ENCODE assay signal across 8 cellular contexts in genomic region chr11:63573881-63574855, GRCh38. TPM values are rescaled to one million over a fixed set of nuclear protein-coding genes. Genes with fewer than 3 reads are reported as not detected.
A peak's percentile ranks its signal among the peaks of the same experiment; 100 is the strongest.
DNase-seq lines count a peak whose midpoint lies in the region; ATAC-seq lines count a peak whose summit lies in the region.

No MANE protein-coding gene starts in this region.

- peaks cover 3% of the 10 kb centered on the region for H3K36me3 Mint-ChIP-seq in activated T-helper 1 cell treated with anti-CD3 and anti-CD28 coated beads, Interleukin-12 subunit alpha, Interleukin-12 subunit beta, Interleukin-2, Interleukin-4 antibody, amounts not matched to agents 30 ng/mL and 10 ng/mL and 1 ng/mL, durations not matched to agents 14 hours and 24 hours and 36 hours (ENCODE audit: low read depth)

- peaks cover 4% of the 10 kb centered on the region for H3K9me3 Mint-ChIP-seq in activated T-helper 1 cell treated with anti-CD3 and anti-CD28 coated beads, Interleukin-12 subunit alpha, Interleukin-12 subunit beta, Interleukin-2, Interleukin-4 antibody, amounts not matched to agents 30 ng/mL and 10 ng/mL and 1 ng/mL, durations not matched to agents 14 hours and 24 hours and 36 hours

- H3K4me3 Mint-ChIP-seq in activated T-helper 1 cell treated with anti-CD3 and anti-CD28 coated beads, Interleukin-12 subunit alpha, Interleukin-12 subunit beta, Interleukin-2, Interleukin-4 antibody, amounts not matched to agents 30 ng/mL and 10 ng/mL and 1 ng/mL, durations not matched to agents 14 hours and 24 hours and 36 hours, result peak overlapping the region; percentile 71

- H3K27ac Mint-ChIP-seq in activated T-helper 1 cell treated with anti-CD3 and anti-CD28 coated beads, Interleukin-12 subunit alpha, Interleukin-12 subunit beta, Interleukin-2, Interleukin-4 antibody, amounts not matched to agents 30 ng/mL and 10 ng/mL and 1 ng/mL, durations not matched to agents 14 hours and 24 hours and 36 hours, result peak overlapping the region; percentile 88

- peak in 2 of 3 experiments; percentile 16 to 42 for DNase-seq in NCI-H1417 (lab: John Stamatoyannopoulos, UW)
- DNase-seq in NCI-H1417 treated with DMSO at 0.1 percent for 48 hours (lab: John Stamatoyannopoulos, UW), result no peak
- peak; percentile 85 for DNase-seq in HuH-7 (ENCODE audit: low spot score)
- peak; percentile 45 for DNase-seq in activated T-helper 1 cell treated with anti-CD3 and anti-CD28 coated beads, Interleukin-12 subunit alpha, Interleukin-12 subunit beta, Interleukin-2, Interleukin-4 antibody, amounts not matched to agents 30 ng/mL and 10 ng/mL and 1 ng/mL, durations not matched to agents 14 hours and 24 hours and 36 hours (ENCODE audit: low spot score)
- peak; percentile 48 for DNase-seq in left cardiac atrium
- peak; percentile 64 for DNase-seq in sciatic nerve (ENCODE audit: low spot score)
- DNase-seq in cerebellar cortex (ENCODE audit: low spot score), result no peak
- no peak for DNase-seq in GM19238 (ENCODE audit: insufficient read length, low spot score)

- intact Hi-C loops in activated T-helper 1 cell treated with anti-CD3 and anti-CD28 coated beads, Interleukin-12 subunit alpha, Interleukin-12 subunit beta, Interleukin-2, Interleukin-4 antibody, amounts not matched to agents 30 ng/mL and 10 ng/mL and 1 ng/mL, durations not matched to agents 14 hours and 24 hours and 36 hours (cut with micrococcal nuclease), result no loop called here
- intact Hi-C loops in left cardiac atrium (cut with DNase I) (no loop called here), sciatic nerve (cut with DNase I) (no loop called here)

- H3K4me1 Mint-ChIP-seq in activated T-helper 1 cell treated with anti-CD3 and anti-CD28 coated beads, Interleukin-12 subunit alpha, Interleukin-12 subunit beta, Interleukin-2, Interleukin-4 antibody, amounts not matched to agents 30 ng/mL and 10 ng/mL and 1 ng/mL, durations not matched to agents 14 hours and 24 hours and 36 hours (ENCODE audit: low read depth), result peaks cover 20% of the 10 kb centered on the region

- peaks cover 7% of the 10 kb centered on the region for H3K27me3 Mint-ChIP-seq in activated T-helper 1 cell treated with anti-CD3 and anti-CD28 coated beads, Interleukin-12 subunit alpha, Interleukin-12 subunit beta, Interleukin-2, Interleukin-4 antibody, amounts not matched to agents 30 ng/mL and 10 ng/mL and 1 ng/mL, durations not matched to agents 14 hours and 24 hours and 36 hours (ENCODE audit: insufficient read depth)

- ATAC-seq in left cardiac atrium (peak; percentile 67 to 91), sciatic nerve (peak; percentile 85)

RNA-seq across cellular contexts. Expression of gene PLAAT2, which starts 11.0 kb away (rescaled TPM):
- not detected in 2 replicates for total RNA-seq in activated T-helper 1 cell treated with anti-CD3 and anti-CD28 coated beads, Interleukin-12 subunit alpha, Interleukin-12 subunit beta, Interleukin-2, Interleukin-4 antibody, amounts not matched to agents 30 ng/mL and 10 ng/mL and 1 ng/mL, durations not matched to agents 14 hours and 24 hours and 36 hours
- total RNA-seq in left cardiac atrium (under 1 TPM; 0.32 to 0.47 TPM), sciatic nerve (not detected)

RNA-seq across cellular contexts. Expression of gene PLAAT4, which starts 37.6 kb away (rescaled TPM):
- total RNA-seq in activated T-helper 1 cell treated with anti-CD3 and anti-CD28 coated beads, Interleukin-12 subunit alpha, Interleukin-12 subunit beta, Interleukin-2, Interleukin-4 antibody, amounts not matched to agents 30 ng/mL and 10 ng/mL and 1 ng/mL, durations not matched to agents 14 hours and 24 hours and 36 hours, result 11.8 and 12.2 TPM in 2 replicates
- total RNA-seq in left cardiac atrium, result 10 to 100 TPM; 11.3 to 16.6 TPM
- total RNA-seq in sciatic nerve, result 36.7 TPM

RNA-seq across cellular contexts. Expression of gene PLAAT3, which starts 40.1 kb away (rescaled TPM):
- total RNA-seq in activated T-helper 1 cell treated with anti-CD3 and anti-CD28 coated beads, Interleukin-12 subunit alpha, Interleukin-12 subunit beta, Interleukin-2, Interleukin-4 antibody, amounts not matched to agents 30 ng/mL and 10 ng/mL and 1 ng/mL, durations not matched to agents 14 hours and 24 hours and 36 hours, result 2.3 TPM in 2 replicates
- total RNA-seq in left cardiac atrium (100 to 1,000 TPM; 156 to 173 TPM), sciatic nerve (158 TPM)

Comparison
In these comparisons a context has a peak if more than half of its experiments do, and no peak if none do; other contexts are left out.
1. DNase-seq: peak in NCI-H1417 (2 of 3), HuH-7 (single experiment), activated T-helper 1 cell treated with anti-CD3 and anti-CD28 coated beads, Interleukin-12 subunit alpha, Interleukin-12 subunit beta, Interleukin-2, Interleukin-4 antibody, amounts not matched to agents 30 ng/mL and 10 ng/mL and 1 ng/mL, durations not matched to agents 14 hours and 24 hours and 36 hours (single experiment), left cardiac atrium (single experiment) and sciatic nerve (single experiment); none in NCI-H1417 treated with DMSO at 0.1 percent for 48 hours (single experiment), cerebellar cortex (single experiment) and GM19238 (single experiment).
2. RNA of gene PLAAT3, which starts 40.1 kb away (total RNA-seq): 156 to 173 TPM in left cardiac atrium and 158 TPM in sciatic nerve (single experiment); 2.3 TPM in activated T-helper 1 cell treated with anti-CD3 and anti-CD28 coated beads, Interleukin-12 subunit alpha, Interleukin-12 subunit beta, Interleukin-2, Interleukin-4 antibody, amounts not matched to agents 30 ng/mL and 10 ng/mL and 1 ng/mL, durations not matched to agents 14 hours and 24 hours and 36 hours; every median in the first group is over 10 times any median in the second.